In the genomic region with DNA sequence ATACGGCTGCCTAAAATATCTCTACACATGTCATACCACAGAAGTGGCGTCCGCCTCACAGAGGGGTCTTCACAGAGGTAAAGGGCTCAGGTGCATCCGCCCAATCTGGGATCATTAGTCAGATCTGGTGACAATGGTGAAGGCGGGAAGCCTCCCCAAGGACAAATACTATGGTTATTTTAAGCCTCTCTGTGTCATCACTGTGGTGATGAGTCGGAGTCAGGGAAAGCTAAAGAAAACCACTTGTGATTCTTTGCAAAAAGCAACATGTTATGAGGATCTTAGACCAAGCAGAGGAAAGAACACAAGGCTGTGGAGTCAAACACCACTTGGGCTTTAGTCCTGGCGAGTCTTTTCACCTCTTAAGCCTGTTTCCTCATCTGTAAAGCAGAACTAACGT, we compare ENCODE assay signal across 15 cellular contexts.
A peak's percentile ranks its signal among the peaks of the same experiment; 100 is the strongest.
DNase-seq lines count a peak whose midpoint lies in the region; ATAC-seq, FAIRE-seq and TF ChIP-seq lines count a peak whose summit lies in the region.
"Had no signal": no experiment of that assay in that cellular context is flagged by ENCODE, and none has a peak within 500 bp of the region (broad histone marks: within the 10 kb centered on the region; RNA-seq: fewer than 3 reads in every experiment).

No MANE protein-coding gene starts in this region.

- ATAC-seq in upper lobe of right lung (no peak), aorta (ENCODE audit: low FRiP score) (no peak)

- no peaks in the 10 kb centered on the region for H3K9me3 Mint-ChIP-seq in endodermal cell
- H3K9me3 Mint-ChIP-seq: activated CD4-positive, alpha-beta memory T cell treated with anti-CD3 and anti-CD28 coated beads for 36 hours; activated T-cell treated with anti-CD3 and anti-CD28 coated beads, Interleukin-2, amount 50 U/mL, for 72 hours; CD8-positive, alpha-beta memory T cell; memory B cell had no signal

- FAIRE-seq in bronchial epithelial cell (lab: Jason Lieb, UNC) = no peak

- H3K36me3 ChIP-seq in bronchial epithelial cell (ENCODE audit: control insufficient read depth, insufficient read depth, low read length) (no peaks in the 10 kb centered on the region), mesodermal cell (ENCODE audit: control insufficient read depth, insufficient read depth, low read length) (no peaks in the 10 kb centered on the region), upper lobe of right lung (no peaks in the 10 kb centered on the region), endodermal cell (ENCODE audit: control insufficient read depth, insufficient read depth, low read length) (no peaks in the 10 kb centered on the region), aorta (ENCODE audit: control insufficient read depth in 1 of 2, insufficient read depth in 2 of 2, low read length in 1 of 2) (no peaks in the 10 kb centered on the region)

- peaks cover 2% of the 10 kb centered on the region for H3K4me1 Mint-ChIP-seq in endodermal cell
- H3K4me1 Mint-ChIP-seq: CD8-positive, alpha-beta memory T cell; memory B cell had no signal

- H3K27ac ChIP-seq in mesodermal cell (ENCODE audit: low read depth, low read length, severe bottlenecking) (peak overlapping the region; percentile 24), upper lobe of right lung (peak overlapping the region; percentile 42), endodermal cell (ENCODE audit: low read depth, low read length) (no peak overlapping the region), aorta (ENCODE audit: low read depth in 1 of 2, low read length in 2 of 2) (peak overlapping the region in 1 of 2 donors; percentile 47)

- WGBS in mesodermal cell (ENCODE audit: insufficient coverage in 2 of 2), 2 experiments = 83 to 93% methylated on average over 3 to 5 of the region's 8 CpGs
- 81 to 94% methylated on average over 5 to 8 of the region's 8 CpGs for WGBS in endodermal cell (ENCODE audit: insufficient coverage in 1 of 2, insufficient read length in 1 of 2), 2 experiments
- 84 to 85% methylated on average over 8 of the region's 8 CpGs for WGBS in aorta, 2 donors

- H3K27ac Mint-ChIP-seq in endodermal cell = no peak overlapping the region
- H3K27ac Mint-ChIP-seq: activated CD4-positive, alpha-beta memory T cell treated with anti-CD3 and anti-CD28 coated beads for 36 hours; activated T-cell treated with anti-CD3 and anti-CD28 coated beads, Interleukin-2, amount 50 U/mL, for 72 hours; memory B cell had no signal

- H3K9ac ChIP-seq in endodermal cell (ENCODE audit: extremely low read depth, low read length, poor library complexity, severe bottlenecking) = no peak overlapping the region

- H3K9me3 ChIP-seq in mesodermal cell (ENCODE audit: control insufficient read depth, low read length) (no peaks in the 10 kb centered on the region), upper lobe of right lung (no peaks in the 10 kb centered on the region), endodermal cell (ENCODE audit: control insufficient read depth, low read length) (no peaks in the 10 kb centered on the region), aorta (ENCODE audit: control insufficient read depth, low read length) (no peaks in the 10 kb centered on the region)

- H3K27me3 Mint-ChIP-seq in endodermal cell (ENCODE audit: insufficient read depth) = peaks cover 12% of the 10 kb centered on the region

- DNase-seq in NK-92 treated with Interleukin-12 subunit alpha and Interleukin-12 subunit beta, amount 100 ng/mL, for 24 hours (lab: John Stamatoyannopoulos, UW) = peak; percentile 10
- no peak for DNase-seq in NK-92 (lab: John Stamatoyannopoulos, UW; ENCODE audit: unreplicated experiment)
- peak; percentile 15 for DNase-seq in bronchial epithelial cell (ENCODE audit: low read depth)
- no peak for DNase-seq in upper lobe of right lung
- DNase-seq in endodermal cell = no peak
- no peak for DNase-seq in aorta
- no peak for DNase-seq in NOMO-1 (lab: John Stamatoyannopoulos, UW; ENCODE audit: unreplicated experiment in 2 of 2)
- DNase-seq: 8988T; activated CD4-positive, alpha-beta memory T cell treated with anti-CD3 and anti-CD28 coated beads for 36 hours; activated T-cell treated with anti-CD3 and anti-CD28 coated beads, Interleukin-2, amount 50 U/mL, for 72 hours; CD8-positive, alpha-beta memory T cell; NCI-H1417 treated with DMSO at 0.1 percent for 48 hours; NCI-H2227 treated with DMSO at 0.1 percent for 48 hours had no signal

- H3K36me3 Mint-ChIP-seq in endodermal cell (ENCODE audit: low read depth) = no peaks in the 10 kb centered on the region
- H3K36me3 Mint-ChIP-seq: activated CD4-positive, alpha-beta memory T cell treated with anti-CD3 and anti-CD28 coated beads for 36 hours; CD8-positive, alpha-beta memory T cell; memory B cell had no signal

- intact Hi-C loops in upper lobe of right lung (cut with DNase I) (no loop called here), aorta (cut with DNase I) (no loop called here)

- H3K27me3 ChIP-seq in bronchial epithelial cell (ENCODE audit: control insufficient read depth, insufficient read depth, low read length) = no peaks in the 10 kb centered on the region
- no peaks in the 10 kb centered on the region for H3K27me3 ChIP-seq in upper lobe of right lung
- no peaks in the 10 kb centered on the region for H3K27me3 ChIP-seq in endodermal cell (ENCODE audit: control insufficient read depth, insufficient read depth, low read length, poor library complexity, severe bottlenecking)
- no peaks in the 10 kb centered on the region for H3K27me3 ChIP-seq in aorta (ENCODE audit: control insufficient read depth in 1 of 2, insufficient read depth in 2 of 2, low read length in 1 of 2)

- H3K4me1 ChIP-seq in mesodermal cell (ENCODE audit: control insufficient read depth, insufficient read depth, low read length, poor library complexity, severe bottlenecking) (peaks cover 10% of the 10 kb centered on the region), upper lobe of right lung (peaks cover 11% of the 10 kb centered on the region), endodermal cell (ENCODE audit: control insufficient read depth, insufficient read depth, low read length) (no peaks in the 10 kb centered on the region), aorta (ENCODE audit: control insufficient read depth in 1 of 2, insufficient read depth in 2 of 2, low read length in 2 of 2) (peaks cover 0 to 3% of the 10 kb centered on the region in 2 donors)

- TF ChIP-seq CTCF in bronchial epithelial cell (IDR thresholded peaks at IDR 0.05; ENCODE audit: insufficient read depth, low read length, severe bottlenecking) (no peak), upper lobe of right lung (IDR thresholded peaks at IDR 0.05) (no peak), endodermal cell (conservative IDR thresholded peaks at IDR 0.05) (no peak)

- H3K4me3 ChIP-seq in bronchial epithelial cell (ENCODE audit: low read depth, low read length) (no peak overlapping the region), mesodermal cell (ENCODE audit: extremely low read depth, insufficient read depth, low read length, poor library complexity, severe bottlenecking) (no peak overlapping the region), upper lobe of right lung (no peak overlapping the region), endodermal cell (ENCODE audit: low read length) (no peak overlapping the region), aorta (ENCODE audit: low read length in 2 of 2) (no peak overlapping the region)

- H3K4me3 Mint-ChIP-seq in endodermal cell = no peak overlapping the region
- H3K4me3 Mint-ChIP-seq: activated CD4-positive, alpha-beta memory T cell treated with anti-CD3 and anti-CD28 coated beads for 36 hours; activated T-cell treated with anti-CD3 and anti-CD28 coated beads, Interleukin-2, amount 50 U/mL, for 72 hours; memory B cell had no signal

Comparison
In these comparisons a context has a peak if more than half of its experiments do, and no peak if none do; other contexts are left out.
1. DNase-seq: peak in NK-92 treated with Interleukin-12 subunit alpha and Interleukin-12 subunit beta, amount 100 ng/mL, for 24 hours (single experiment) and bronchial epithelial cell (single experiment); none in NK-92 (single experiment), upper lobe of right lung (single experiment), endodermal cell (single experiment), aorta (0 of 2) and NOMO-1 (0 of 2).